ENCODE assay signal across 8 cellular contexts in the genomic region with DNA sequence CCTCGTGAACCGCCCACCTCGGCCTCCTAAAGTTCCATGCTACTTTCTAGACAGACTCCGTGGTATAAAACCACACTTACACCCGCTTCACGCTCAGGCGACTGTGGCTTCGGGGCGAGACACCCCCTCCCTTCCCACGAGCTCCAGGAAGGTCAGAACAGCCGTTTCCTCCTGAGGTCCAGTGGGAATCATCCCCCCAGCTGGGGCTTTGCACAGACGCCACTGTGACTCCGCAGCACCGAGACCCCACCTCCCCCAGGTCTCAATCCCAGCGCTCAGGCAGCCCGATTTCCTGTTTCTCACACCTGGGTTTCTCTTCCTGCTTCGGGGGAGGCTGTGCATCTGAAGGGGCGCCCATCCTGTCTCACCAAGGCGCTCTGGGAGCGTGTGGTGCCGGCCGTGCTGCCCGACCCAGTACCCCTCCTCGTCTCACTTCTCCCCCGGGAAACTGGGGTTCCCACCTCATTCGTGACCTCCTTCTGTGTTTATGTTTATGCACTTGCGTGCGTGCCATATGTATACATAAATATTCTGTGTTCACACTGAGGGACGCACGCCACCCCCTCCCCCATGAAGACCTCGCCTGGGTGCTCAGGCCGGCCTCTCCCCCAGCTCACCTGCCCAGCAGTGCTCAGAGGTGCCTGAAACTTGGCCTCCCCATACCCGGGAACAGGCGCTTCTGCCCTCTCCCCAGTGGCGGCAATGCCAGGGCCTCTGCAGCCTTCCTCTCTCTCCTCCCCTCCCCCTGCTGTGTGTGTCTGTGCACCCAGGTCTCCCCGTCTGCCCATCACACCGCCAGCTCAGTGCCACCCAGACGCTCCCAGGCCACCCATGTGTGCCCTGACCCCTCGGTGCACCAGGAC. TPM values are rescaled to one million over a fixed set of nuclear protein-coding genes. Genes with fewer than 3 reads are reported as not detected.
A peak's percentile ranks its signal among the peaks of the same experiment; 100 is the strongest.
DNase-seq lines count a peak whose midpoint lies in the region; ATAC-seq, FAIRE-seq and TF ChIP-seq lines count a peak whose summit lies in the region.

No MANE protein-coding gene starts in this region.

- H3K79me2 ChIP-seq in K562 (ENCODE audit: control insufficient read depth, insufficient read depth, low read length), result peaks cover 21% of the 10 kb centered on the region

- no peaks in the 10 kb centered on the region for H3K27me3 ChIP-seq in K562 (ENCODE audit: control insufficient read depth in 2 of 2, insufficient read depth in 2 of 2, low read length in 2 of 2)

- ATAC-seq in HG02588 (IDR thresholded peaks at IDR 0.05; ENCODE audit: unreplicated experiment), result peak; percentile 48
- ATAC-seq in K562, result no peak

- no peak overlapping the region for H3K4me3 ChIP-seq in K562

- peaks cover 2% of the 10 kb centered on the region; the same call in 1 of the 3 replicates for H3K36me3 ChIP-seq in K562 (ENCODE audit: control insufficient read depth, insufficient read depth, low read length)

- DNase-seq in GM13977 (ENCODE audit: low spot score) (peak; percentile 85), T follicular helper cell (ENCODE audit: low read depth) (peak; percentile 30), K562 (ENCODE audit: extremely low read depth in 1 of 4, low spot score in 3 of 4) (peak in 2 of 4 experiments; percentile 10 to 13), AG08395 (ENCODE audit: low spot score) (no peak), NCI-H1436 treated with DMSO at 0.1 percent for 48 hours (lab: John Stamatoyannopoulos, UW) (no peak), NCI-H82 (lab: John Stamatoyannopoulos, UW) (no peak)
- peak; percentile 28 to 34 for DNase-seq in stimulated activated CD4-positive, alpha-beta T cell treated with anti-CD3 and anti-CD28 coated beads, Interleukin-12 subunit alpha, Interleukin-12 subunit beta, amount 100 ng/mL, for 24 hours (ENCODE audit: low read depth in 2 of 2)

- BruUV-seq in K562 (replicated peaks; lab: Mats Ljungman, UMichigan), result no TSS peak

- intact Hi-C loops in K562 (cut with micrococcal nuclease), result no loop called here

- in situ Hi-C loops in GM13977 (cut with MboI; ENCODE audit: low pct_unique_long_range_greater_than_20kb, low sequenced_read_pairs, unreplicated experiment) (no loop called here), K562 (cut with MboI) (no loop called here)

- 0 out of 2 replicates have a peak, but pooled peaks cover 2% of the 10 kb centered on the region for H4K20me1 ChIP-seq in K562 (replicated peaks; ENCODE audit: control insufficient read depth, insufficient read depth, low read length)

- peaks cover 3 to 25% of the 10 kb centered on the region in 2 experiments; a peak in 4 of 5 replicates for H3K4me1 ChIP-seq in K562 (replicated peaks in 1 of 2; ENCODE audit: control insufficient read depth in 2 of 2, insufficient read depth in 2 of 2, low read length in 2 of 2)

- no peak for TF ChIP-seq POLR2A in K562 (conservative IDR thresholded peaks at IDR 0.05)

- CTCF ChIA-PET in K562 (lab: Yijun Ruan, JAX; ENCODE audit: low intra/inter-chr PET ratio), result no interaction called here

- H2AFZ ChIP-seq in K562 (ENCODE audit: low read depth, low read length), result no peak overlapping the region

- no peak for TF ChIP-seq EP300 in K562 (IDR thresholded peaks at IDR 0.05; ENCODE audit: low read length)

- H3K4me2 ChIP-seq in K562 (ENCODE audit: insufficient read depth, low read length), result no peak overlapping the region

- H3K9ac ChIP-seq in K562 (ENCODE audit: insufficient read depth in 1 of 2, low read depth in 2 of 2, low read length in 2 of 2), result peak overlapping the region in 1 of 2 experiments; percentile 57; a peak in 2 of 4 replicates

- no peak for FAIRE-seq in K562 (lab: Jason Lieb, UNC)

- H3K27ac ChIP-seq in K562 (ENCODE audit: extremely low read depth, low read depth, low read length), result no peak overlapping the region; the same call in 2 of the 3 replicates

- peaks cover 6% of the 10 kb centered on the region for H3K9me1 ChIP-seq in K562 (ENCODE audit: control insufficient read depth, insufficient read depth, low read length)

- no peak for TF ChIP-seq RAD21 in K562 (CRISPR knock-in tag; conservative IDR thresholded peaks at IDR 0.05 in 1 of 2, IDR thresholded peaks at IDR 0.05 in 1 of 2)

- POLR2A ChIA-PET in K562 (lab: Yijun Ruan, JAX), result interaction anchor here (0.6 kb wide), 2 partner anchors 94 to 208 kb away, joined by 3 read pairs; no protein-coding TSS in a partner anchor

- H3K9me3 ChIP-seq in K562 (replicated peaks; ENCODE audit: control insufficient read depth, insufficient read depth, low read depth, low read length), result no peaks in the 10 kb centered on the region; the same call in 1 of the 2 replicates

- WGBS in K562 (ENCODE audit: insufficient coverage, low coverage, missing lambda C conversion rate), result 93% methylated on average over 39 of the region's 39 CpGs

- TF ChIP-seq CTCF in GM13977 (IDR thresholded peaks at IDR 0.05; ENCODE audit: extremely low read depth, insufficient read depth, missing control alignments) (no peak), K562 (IDR thresholded peaks at IDR 0.05 in 2 of 3, conservative IDR thresholded peaks at IDR 0.05 in 1 of 3; ENCODE audit: insufficient read depth in 2 of 3, low read depth in 1 of 3, low read length in 3 of 3) (no peak)

RNA-seq across cellular contexts. Expression of a gene that starts 14.6 kb away (rescaled TPM):
- total RNA-seq in K562 (2011; cell fraction: chromatin; rRNA removed; ENCODE audit: low replicate concordance), result 99.6 and 161 TPM in 2 replicates
- 107 and 109 TPM in 2 replicates for total RNA-seq in K562 (2011; cell fraction: nucleolus; rRNA removed)
- total RNA-seq in K562 (2011; cell fraction: nucleoplasm; rRNA removed), result 98.4 and 102 TPM in 2 replicates
- total RNA-seq in K562 (2014; rRNA removed) (18.4 and 22.5 TPM in 2 replicates), K562 (2014; rRNA removed; fragmentation: Illumina TruSeq; extraction: Trizol) (14.8 TPM in 2 replicates), K562 (2015; rRNA removed; fragmentation: Illumina TruSeq; extraction: Trizol) (20.7 and 21.9 TPM in 2 replicates), K562 (2021) (38.9 and 44.6 TPM in 2 replicates)
- polyA plus RNA-seq in K562 (2011; rRNA removed) (30.8 and 36.5 TPM in 2 replicates), K562 (2014; fragmentation: Illumina TruSeq; extraction: Trizol) (29.5 and 31.5 TPM in 2 replicates), K562 (2014; fragmentation: Nextera tagmentation; extraction: Ambion mirVana) (1 to 10 TPM; 4.7 to 5.2 TPM), K562 (2014; rRNA removed) (29.8 and 34.1 TPM in 2 replicates)
- polyA plus RNA-seq in K562 (2011; cell fraction: cytosol; rRNA removed), result 33.9 and 35.2 TPM in 2 replicates
- 139 and 182 TPM in 2 replicates for polyA plus RNA-seq in K562 (2011; cell fraction: nucleus; rRNA removed)
- 28.9 and 66.9 TPM in 2 replicates for polyA plus RNA-seq in K562 (2012)
- polyA minus RNA-seq in K562 (2011; rRNA and poly(A)+ RNA removed), result 19.2 and 25.3 TPM in 2 replicates
- polyA minus RNA-seq in K562 (2011; cell fraction: cytosol; rRNA and poly(A)+ RNA removed), result 23.7 and 23.9 TPM in 2 replicates
- 26.0 and 28.7 TPM in 2 replicates for polyA minus RNA-seq in K562 (2011; cell fraction: nucleus; rRNA and poly(A)+ RNA removed)

RNA-seq across cellular contexts. Expression of a gene that starts 19.1 kb away (rescaled TPM):
- total RNA-seq in K562 (2011; cell fraction: chromatin; rRNA removed; ENCODE audit: low replicate concordance), result 24.3 and 27.2 TPM in 2 replicates
- 12.2 and 15.8 TPM in 2 replicates for total RNA-seq in K562 (2011; cell fraction: nucleolus; rRNA removed)
- total RNA-seq in K562 (2011; cell fraction: nucleoplasm; rRNA removed), result 12.0 TPM in 2 replicates
- total RNA-seq in K562 (2014; rRNA removed) (28.3 and 29.8 TPM in 2 replicates), K562 (2014; rRNA removed; fragmentation: Illumina TruSeq; extraction: Trizol) (13.3 and 18.5 TPM in 2 replicates), K562 (2015; rRNA removed; fragmentation: Illumina TruSeq; extraction: Trizol) (18.6 and 19.5 TPM in 2 replicates), K562 (2021) (27.7 and 34.7 TPM in 2 replicates)
- polyA plus RNA-seq in K562 (2011; rRNA removed) (6.2 and 6.5 TPM in 2 replicates), K562 (2014; fragmentation: Illumina TruSeq; extraction: Trizol) (50.8 and 52.2 TPM in 2 replicates), K562 (2014; fragmentation: Nextera tagmentation; extraction: Ambion mirVana) (1 to 10 TPM; 2.8 to 3.1 TPM), K562 (2014; rRNA removed) (33.1 and 42.2 TPM in 2 replicates)
- 6.4 and 10.3 TPM in 2 replicates for polyA plus RNA-seq in K562 (2011; cell fraction: cytosol; rRNA removed)
- polyA plus RNA-seq in K562 (2011; cell fraction: nucleus; rRNA removed), result 28.0 and 40.4 TPM in 2 replicates
- polyA plus RNA-seq in K562 (2012), result 42.4 and 48.6 TPM in 2 replicates
- polyA minus RNA-seq in K562 (2011; rRNA and poly(A)+ RNA removed), result 2.8 and 3.3 TPM in 2 replicates
- 5.3 and 6.9 TPM in 2 replicates for polyA minus RNA-seq in K562 (2011; cell fraction: cytosol; rRNA and poly(A)+ RNA removed)
- 3.8 and 5.3 TPM in 2 replicates for polyA minus RNA-seq in K562 (2011; cell fraction: nucleus; rRNA and poly(A)+ RNA removed)

RNA-seq across cellular contexts. Expression of a gene that starts 46.0 kb away (rescaled TPM):
- 1.7 and 4.4 TPM in 2 replicates for total RNA-seq in K562 (2011; cell fraction: chromatin; rRNA removed; ENCODE audit: low replicate concordance)
- 4.9 and 5.5 TPM in 2 replicates for total RNA-seq in K562 (2011; cell fraction: nucleolus; rRNA removed)
- total RNA-seq in K562 (2011; cell fraction: nucleoplasm; rRNA removed), result 1.3 and 2.1 TPM in 2 replicates
- 0.65 and 1.2 TPM in 2 replicates for total RNA-seq in K562 (2014; rRNA removed)
- not detected in 2 replicates for total RNA-seq in K562 (2014; rRNA removed; fragmentation: Illumina TruSeq; extraction: Trizol)
- total RNA-seq in K562 (2015; rRNA removed; fragmentation: Illumina TruSeq; extraction: Trizol), result not detected in 2 replicates
- 0.38 and 1.3 TPM in 2 replicates for total RNA-seq in K562 (2021)
- polyA plus RNA-seq in K562 (2011; rRNA removed), result 0.30 and 0.45 TPM in 2 replicates
- polyA plus RNA-seq in K562 (2011; cell fraction: cytosol; rRNA removed), result 0.27 and 1.3 TPM in 2 replicates
- 2.7 and 9.6 TPM in 2 replicates for polyA plus RNA-seq in K562 (2011; cell fraction: nucleus; rRNA removed)
- polyA plus RNA-seq in K562 (2012), result 0.83 and 2.5 TPM in 2 replicates
- not detected in 2 replicates for polyA plus RNA-seq in K562 (2014; fragmentation: Illumina TruSeq; extraction: Trizol)
- polyA plus RNA-seq in K562 (2014; fragmentation: Nextera tagmentation; extraction: Ambion mirVana), result not detected
- polyA plus RNA-seq in K562 (2014; rRNA removed), result 0.28 and 0.80 TPM in 2 replicates
- polyA minus RNA-seq in K562 (2011; rRNA and poly(A)+ RNA removed), result not detected in 2 replicates
- not detected in 2 replicates for polyA minus RNA-seq in K562 (2011; cell fraction: cytosol; rRNA and poly(A)+ RNA removed)
- 0.44 and 2.0 TPM in 2 replicates for polyA minus RNA-seq in K562 (2011; cell fraction: nucleus; rRNA and poly(A)+ RNA removed)

RNA-seq across cellular contexts. Expression of a gene that starts 46.2 kb away (rescaled TPM):
- 123 and 215 TPM in 2 replicates for total RNA-seq in K562 (2011; cell fraction: chromatin; rRNA removed; ENCODE audit: low replicate concordance)
- 128 and 164 TPM in 2 replicates for total RNA-seq in K562 (2011; cell fraction: nucleolus; rRNA removed)
- total RNA-seq in K562 (2011; cell fraction: nucleoplasm; rRNA removed), result 71.6 and 88.8 TPM in 2 replicates
- total RNA-seq in K562 (2014; rRNA removed), result 44.4 and 48.8 TPM in 2 replicates
- total RNA-seq in K562 (2014; rRNA removed; fragmentation: Illumina TruSeq; extraction: Trizol), result 15.2 and 18.4 TPM in 2 replicates
- 33.6 and 43.9 TPM in 2 replicates for total RNA-seq in K562 (2015; rRNA removed; fragmentation: Illumina TruSeq; extraction: Trizol)
- total RNA-seq in K562 (2021), result 58.5 and 71.0 TPM in 2 replicates
- polyA plus RNA-seq in K562 (2011; rRNA removed), result 13.0 and 17.4 TPM in 2 replicates
- polyA plus RNA-seq in K562 (2011; cell fraction: cytosol; rRNA removed), result 10.4 and 24.1 TPM in 2 replicates
- 167 and 314 TPM in 2 replicates for polyA plus RNA-seq in K562 (2011; cell fraction: nucleus; rRNA removed)
- 54.0 and 63.7 TPM in 2 replicates for polyA plus RNA-seq in K562 (2012)
- polyA plus RNA-seq in K562 (2014; fragmentation: Illumina TruSeq; extraction: Trizol), result 49.8 and 53.1 TPM in 2 replicates
- polyA plus RNA-seq in K562 (2014; fragmentation: Nextera tagmentation; extraction: Ambion mirVana), result 1 to 10 TPM; 4.5 to 8.4 TPM
- polyA plus RNA-seq in K562 (2014; rRNA removed), result 49.5 and 67.0 TPM in 2 replicates
- polyA minus RNA-seq in K562 (2011; rRNA and poly(A)+ RNA removed), result 8.1 and 9.7 TPM in 2 replicates
- polyA minus RNA-seq in K562 (2011; cell fraction: cytosol; rRNA and poly(A)+ RNA removed), result 143 and 147 TPM in 2 replicates
- 39.7 and 41.0 TPM in 2 replicates for polyA minus RNA-seq in K562 (2011; cell fraction: nucleus; rRNA and poly(A)+ RNA removed)

Comparison
In these comparisons a context has a peak if more than half of its experiments do, and no peak if none do; other contexts are left out.
1. DNase-seq: peak in GM13977 (single experiment), T follicular helper cell (single experiment) and stimulated activated CD4-positive, alpha-beta T cell treated with anti-CD3 and anti-CD28 coated beads, Interleukin-12 subunit alpha, Interleukin-12 subunit beta, amount 100 ng/mL, for 24 hours (2 of 2); none in AG08395 (single experiment), NCI-H1436 treated with DMSO at 0.1 percent for 48 hours (single experiment) and NCI-H82 (single experiment).